Comparison of ENCODE assay signal across 37 cellular contexts in the genomic region with DNA sequence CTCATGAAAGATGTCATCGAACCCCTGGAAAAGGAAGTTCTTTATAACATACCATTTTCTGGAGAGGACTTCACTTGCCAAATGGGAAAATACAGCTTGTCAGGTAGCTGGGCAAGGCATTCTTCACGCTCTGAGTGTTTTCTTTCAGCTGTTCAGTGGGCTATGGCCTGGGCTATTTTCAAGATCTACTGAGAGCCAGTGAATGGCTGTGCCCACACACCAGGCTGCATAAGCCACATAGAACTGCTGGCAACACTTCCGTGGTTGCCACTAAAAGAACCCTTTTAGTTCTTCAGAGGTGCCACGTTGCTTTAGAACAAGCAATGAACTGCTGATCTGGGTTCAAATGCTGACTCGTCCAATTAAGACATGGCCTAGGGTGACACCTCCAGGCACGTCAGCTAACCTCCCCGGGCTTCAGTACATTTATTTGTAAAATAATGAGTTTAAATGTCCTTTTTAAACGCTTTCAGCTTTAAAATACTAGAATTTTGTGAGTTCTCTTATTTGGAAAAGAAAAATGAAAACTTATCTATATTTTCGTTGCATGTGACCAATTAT.
"Had no signal": no experiment of that assay in that cellular context is flagged by ENCODE, and none has a peak within 500 bp of the region (broad histone marks: within the 10 kb centered on the region; RNA-seq: fewer than 3 reads in every experiment).

No MANE protein-coding gene starts in this region.

- H3K9me3 ChIP-seq: adrenal gland, body of pancreas, esophagus muscularis mucosa, gastrocnemius medialis had no signal

- ATAC-seq: activated CD4-positive, alpha-beta T cell treated with anti-CD3 and anti-CD28 coated beads for 36 hours; activated CD8-positive, alpha-beta memory T cell treated with anti-CD3 and anti-CD28 coated beads, Interleukin-2, amount 10 ng/mL, durations not matched to agents 7 days and 5 days; activated CD8-positive, alpha-beta T cell treated with anti-CD3 and anti-CD28 coated beads, Interleukin-2, amount 10 ng/mL, durations not matched to agents 7 days and 5 days; activated naive CD8-positive, alpha-beta T cell treated with anti-CD3 and anti-CD28 coated beads, Interleukin-2, amount 50 U/mL, for 24 hours; body of pancreas; effector memory CD8-positive, alpha-beta T cell; foreskin keratinocyte; gastrocnemius medialis; T-helper 17 cell had no signal

- H3K4me3 Mint-ChIP-seq: activated B cell treated with CpG ODN at 0.5 μM for 24 hours; activated CD4-positive, alpha-beta memory T cell treated with anti-CD3 and anti-CD28 coated beads for 36 hours; activated CD4-positive, alpha-beta T cell treated with anti-CD3 and anti-CD28 coated beads for 36 hours; activated CD4-positive, alpha-beta T cell treated with anti-CD3 and anti-CD28 coated beads, Interleukin-2, amount 10 ng/mL, durations not matched to agents 24 days and 14 days; activated CD8-positive, alpha-beta memory T cell treated with anti-CD3 and anti-CD28 coated beads, Interleukin-2, amount 10 ng/mL, durations not matched to agents 7 days and 5 days; activated CD8-positive, alpha-beta T cell treated with anti-CD3 and anti-CD28 coated beads, Interleukin-2, amount 10 ng/mL, durations not matched to agents 7 days and 5 days; activated naive CD4-positive, alpha-beta T cell treated with anti-CD3 and anti-CD28 coated beads for 36 hours; activated naive CD4-positive, alpha-beta T cell treated with anti-CD3 and anti-CD28 coated beads, Interleukin-2, amount 50 U/mL, for 24 hours; activated naive CD8-positive, alpha-beta T cell treated with anti-CD3 and anti-CD28 coated beads for 36 hours; activated naive CD8-positive, alpha-beta T cell treated with anti-CD3 and anti-CD28 coated beads, Interleukin-2, amount 50 U/mL, for 24 hours; activated T-helper 1 cell treated with anti-CD3 and anti-CD28 coated beads, Interleukin-12 subunit alpha, Interleukin-12 subunit beta, Interleukin-2, Interleukin-4 antibody, amounts not matched to agents 30 ng/mL and 10 ng/mL and 1 ng/mL, durations not matched to agents 14 hours and 24 hours and 36 hours; effector memory CD8-positive, alpha-beta T cell; T-helper 17 cell; T-helper 2 cell treated with Interferon-gamma antibody and Interleukin-4, amounts not matched to agents 5 μg/mL and 100 μg/mL, for 36 hours had no signal

- H3K4me3 ChIP-seq: adrenal gland, body of pancreas, esophagus muscularis mucosa, gastrocnemius medialis had no signal

- H3K27ac Mint-ChIP-seq: activated B cell treated with CpG ODN at 0.5 μM for 24 hours; activated CD4-positive, alpha-beta memory T cell treated with anti-CD3 and anti-CD28 coated beads for 36 hours; activated CD4-positive, alpha-beta T cell treated with anti-CD3 and anti-CD28 coated beads for 36 hours; activated CD4-positive, alpha-beta T cell treated with anti-CD3 and anti-CD28 coated beads, Interleukin-2, amount 10 ng/mL, durations not matched to agents 24 days and 14 days; activated CD8-positive, alpha-beta memory T cell treated with anti-CD3 and anti-CD28 coated beads, Interleukin-2, amount 10 ng/mL, durations not matched to agents 7 days and 5 days; activated CD8-positive, alpha-beta T cell treated with anti-CD3 and anti-CD28 coated beads, Interleukin-2, amount 10 ng/mL, durations not matched to agents 7 days and 5 days; activated naive CD4-positive, alpha-beta T cell treated with anti-CD3 and anti-CD28 coated beads for 36 hours; activated naive CD4-positive, alpha-beta T cell treated with anti-CD3 and anti-CD28 coated beads, Interleukin-2, amount 50 U/mL, for 24 hours; activated naive CD8-positive, alpha-beta T cell treated with anti-CD3 and anti-CD28 coated beads for 36 hours; activated naive CD8-positive, alpha-beta T cell treated with anti-CD3 and anti-CD28 coated beads, Interleukin-2, amount 50 U/mL, for 24 hours; activated T-helper 1 cell treated with anti-CD3 and anti-CD28 coated beads, Interleukin-12 subunit alpha, Interleukin-12 subunit beta, Interleukin-2, Interleukin-4 antibody, amounts not matched to agents 30 ng/mL and 10 ng/mL and 1 ng/mL, durations not matched to agents 14 hours and 24 hours and 36 hours; activated T-helper 2 cell treated with anti-CD3 and anti-CD28 coated beads, Interferon-gamma antibody, Interleukin-2, Interleukin-4, amounts not matched to agents 10 μg/mL and 5 μg/mL and 100 μg/mL, durations not matched to agents 14 hours and 24 hours and 36 hours; effector memory CD8-positive, alpha-beta T cell; T-helper 17 cell; T-helper 2 cell treated with Interferon-gamma antibody and Interleukin-4, amounts not matched to agents 5 μg/mL and 100 μg/mL, for 36 hours had no signal

- H3K36me3 Mint-ChIP-seq: activated CD4-positive, alpha-beta memory T cell treated with anti-CD3 and anti-CD28 coated beads for 36 hours; activated CD8-positive, alpha-beta memory T cell treated with anti-CD3 and anti-CD28 coated beads, Interleukin-2, amount 10 ng/mL, durations not matched to agents 7 days and 5 days; activated naive CD4-positive, alpha-beta T cell treated with anti-CD3 and anti-CD28 coated beads, Interleukin-2, amount 50 U/mL, for 24 hours; activated naive CD8-positive, alpha-beta T cell treated with anti-CD3 and anti-CD28 coated beads for 36 hours had no signal

- DNase-seq: activated B cell treated with CpG ODN at 0.5 μM for 24 hours; activated CD4-positive, alpha-beta memory T cell treated with anti-CD3 and anti-CD28 coated beads for 36 hours; activated CD4-positive, alpha-beta T cell treated with anti-CD3 and anti-CD28 coated beads for 36 hours; activated CD4-positive, alpha-beta T cell treated with anti-CD3 and anti-CD28 coated beads, Interleukin-2, amount 10 ng/mL, durations not matched to agents 24 days and 14 days; activated CD4-positive, CD25-positive, alpha-beta regulatory T cell treated with anti-CD3 and anti-CD28 coated beads, Interleukin-2, amount 50 U/mL, for 72 hours; activated CD8-positive, alpha-beta memory T cell treated with anti-CD3 and anti-CD28 coated beads, Interleukin-2, amount 10 ng/mL, durations not matched to agents 7 days and 5 days; activated CD8-positive, alpha-beta memory T cell treated with anti-CD3 and anti-CD28 coated beads, Interleukin-2, amount 50 U/mL, for 4 hours; activated CD8-positive, alpha-beta T cell treated with anti-CD3 and anti-CD28 coated beads, Interleukin-2, amount 10 ng/mL, durations not matched to agents 7 days and 5 days; activated effector memory CD4-positive, alpha-beta T cell treated with anti-CD3 and anti-CD28 coated beads, Interleukin-2, amount 50 U/mL, for 16 hours; activated naive CD4-positive, alpha-beta T cell treated with anti-CD3 and anti-CD28 coated beads for 36 hours; activated naive CD8-positive, alpha-beta T cell treated with anti-CD3 and anti-CD28 coated beads for 36 hours; activated naive CD8-positive, alpha-beta T cell treated with anti-CD3 and anti-CD28 coated beads, Interleukin-2, amount 50 U/mL, for 24 hours; activated T-cell treated with anti-CD3 and anti-CD28 coated beads, Interleukin-2, amount 50 U/mL, for 1 hour; activated T-cell treated with anti-CD3 and anti-CD28 coated beads, Interleukin-2, amount 50 U/mL, for 48 hours; adrenal gland; amygdala; aorta; body of pancreas; caudate nucleus; cortex of kidney; dermis blood vessel endothelial cell; effector CD4-positive, alpha-beta T cell; effector memory CD8-positive, alpha-beta T cell; erythroblast; foreskin keratinocyte; gastrocnemius medialis; glutamatergic neuron; T-helper 1 cell; T-helper 17 cell; T1000; WERI-Rb-1 had no signal

- H3K27ac ChIP-seq: adrenal gland, body of pancreas, esophagus muscularis mucosa, foreskin keratinocyte, gastrocnemius medialis, WERI-Rb-1 had no signal

- H3K27me3 Mint-ChIP-seq: activated CD4-positive, alpha-beta memory T cell treated with anti-CD3 and anti-CD28 coated beads for 36 hours had no signal

- H3K4me1 ChIP-seq: body of pancreas, foreskin keratinocyte had no signal

- FAIRE-seq: colon had no signal

- H3K27me3 ChIP-seq: adrenal gland, body of pancreas, esophagus muscularis mucosa, gastrocnemius medialis had no signal

- H3K9me3 Mint-ChIP-seq: activated B cell treated with CpG ODN at 0.5 μM for 24 hours; activated CD4-positive, alpha-beta memory T cell treated with anti-CD3 and anti-CD28 coated beads for 36 hours; activated CD4-positive, alpha-beta T cell treated with anti-CD3 and anti-CD28 coated beads, Interleukin-2, amount 10 ng/mL, durations not matched to agents 24 days and 14 days; activated naive CD4-positive, alpha-beta T cell treated with anti-CD3 and anti-CD28 coated beads for 36 hours; activated naive CD4-positive, alpha-beta T cell treated with anti-CD3 and anti-CD28 coated beads, Interleukin-2, amount 50 U/mL, for 24 hours; activated naive CD8-positive, alpha-beta T cell treated with anti-CD3 and anti-CD28 coated beads for 36 hours; activated naive CD8-positive, alpha-beta T cell treated with anti-CD3 and anti-CD28 coated beads, Interleukin-2, amount 50 U/mL, for 24 hours; activated T-helper 1 cell treated with anti-CD3 and anti-CD28 coated beads, Interleukin-12 subunit alpha, Interleukin-12 subunit beta, Interleukin-2, Interleukin-4 antibody, amounts not matched to agents 30 ng/mL and 10 ng/mL and 1 ng/mL, durations not matched to agents 14 hours and 24 hours and 36 hours; activated T-helper 2 cell treated with anti-CD3 and anti-CD28 coated beads, Interferon-gamma antibody, Interleukin-2, Interleukin-4, amounts not matched to agents 10 μg/mL and 5 μg/mL and 100 μg/mL, durations not matched to agents 14 hours and 24 hours and 36 hours; effector memory CD8-positive, alpha-beta T cell; T-helper 2 cell treated with Interferon-gamma antibody and Interleukin-4, amounts not matched to agents 5 μg/mL and 100 μg/mL, for 36 hours had no signal

- H3K36me3 ChIP-seq: adrenal gland, esophagus muscularis mucosa, gastrocnemius medialis, WERI-Rb-1 had no signal

- H3K4me1 Mint-ChIP-seq: activated B cell treated with CpG ODN at 0.5 μM for 24 hours; activated CD4-positive, alpha-beta T cell treated with anti-CD3 and anti-CD28 coated beads for 36 hours; activated CD4-positive, alpha-beta T cell treated with anti-CD3 and anti-CD28 coated beads, Interleukin-2, amount 10 ng/mL, durations not matched to agents 24 days and 14 days; activated CD8-positive, alpha-beta memory T cell treated with anti-CD3 and anti-CD28 coated beads, Interleukin-2, amount 10 ng/mL, durations not matched to agents 7 days and 5 days; activated naive CD4-positive, alpha-beta T cell treated with anti-CD3 and anti-CD28 coated beads, Interleukin-2, amount 50 U/mL, for 24 hours; activated naive CD8-positive, alpha-beta T cell treated with anti-CD3 and anti-CD28 coated beads for 36 hours; activated naive CD8-positive, alpha-beta T cell treated with anti-CD3 and anti-CD28 coated beads, Interleukin-2, amount 50 U/mL, for 24 hours; T-helper 17 cell had no signal
